35 cellular contexts compared by ENCODE assay signal in genomic region chr2:7182525-7182924, GRCh38.
"Had no signal": no experiment of that assay in that cellular context is flagged by ENCODE, and none has a peak within 500 bp of the region (broad histone marks: within the 10 kb centered on the region; RNA-seq: fewer than 3 reads in every experiment).

No MANE protein-coding gene starts in this region.

- H3K36me3 ChIP-seq: MG63 had no signal

- H3K4me3 ChIP-seq: MG63 had no signal

- H3K27ac ChIP-seq: KMS-11 had no signal

- H3K9me3 ChIP-seq: MG63 had no signal

- H3K4me2 ChIP-seq: KMS-11 had no signal

- DNase-seq: Karpas-422, Kasumi-1, MG63, MM.1S, MV-4-11, NCI-H1048, NCI-H1092, NCI-H1092 treated with DMSO at 0.1 percent for 48 hours, NCI-H1105, NCI-H1105 treated with DMSO at 0.1 percent for 48 hours, NCI-H1417, NCI-H1417 treated with DMSO at 0.1 percent for 48 hours, NCI-H1436, NCI-H1436 treated with DMSO at 0.1 percent for 48 hours, NCI-H1694, NCI-H1694 treated with DMSO at 0.1 percent for 48 hours, NCI-H187, NCI-H187 treated with DMSO at 0.1 percent for 48 hours, NCI-H1930, NCI-H2029, NCI-H2029 treated with DMSO at 0.1 percent for 48 hours, NCI-H2081, NCI-H2081 treated with DMSO at 0.1 percent for 48 hours, NCI-H2107, NCI-H2171, NCI-H2171 treated with DMSO at 0.1 percent for 48 hours, NCI-H2227 treated with DMSO at 0.1 percent for 48 hours, NCI-H226, NCI-H345, NCI-H446, NCI-H446 treated with DMSO at 0.1 percent for 48 hours, NCI-H510A, NCI-H510A treated with DMSO at 0.1 percent for 48 hours, NCI-H524 had no signal

- H3K27me3 ChIP-seq: MG63 had no signal

- H3K9ac ChIP-seq: KMS-11 had no signal
